In genomic region chr1:42816600-42817439, GRCh38 we compare ENCODE assay signal across 8 cellular contexts. TPM values are rescaled to one million over a fixed set of nuclear protein-coding genes. Genes with fewer than 3 reads are reported as not detected.
DNase-seq lines count a peak whose midpoint lies in the region; ATAC-seq and TF ChIP-seq lines count a peak whose summit lies in the region.

Gene ERMAP, plus strand, starts transcription at chr1:42817122. Its CDS starts 13,327 bp downstream, at chr1:42830449.
Gene SVBP, minus strand, starts transcription at chr1:42817397. Its CDS starts 853 bp downstream, at chr1:42816544.

- H4K91ac ChIP-seq in trophoblast cell (ENCODE audit: low read depth, low read length): peak within 1 kb of the TSS; percentile 88

- H3K36me3 Mint-ChIP-seq in activated naive CD8-positive, alpha-beta T cell treated with anti-CD3 and anti-CD28 coated beads for 36 hours: no peaks in the 10 kb centered on the region

- H3K4me2 ChIP-seq in trophoblast cell (ENCODE audit: low read length): peak within 1 kb of the TSS; percentile 75

- no peak for TF ChIP-seq CTCF in tibial artery (IDR thresholded peaks at IDR 0.05)

- H3K27ac ChIP-seq in trophoblast cell (ENCODE audit: low read depth, low read length): peak within 1 kb of the TSS; percentile 100
- H3K27ac ChIP-seq in tibial artery: peak within 1 kb of the TSS; percentile 87 to 91

- intact Hi-C loops in Right ventricle myocardium superior (cut with DNase I): no loop called here
- intact Hi-C loops in tibial artery (cut with DNase I; ENCODE audit: low total_unique reads): loop anchor here (2.0 to 5.0 kb wide), 2 partner anchors 50 to 134 kb away; partner anchors contain the start of genes C1orf50, P3H1 and YBX1

- H2BK12ac ChIP-seq in trophoblast cell (ENCODE audit: low read length): peak within 1 kb of the TSS; percentile 51

- peak within 1 kb of the TSS; percentile 91 for H2AFZ ChIP-seq in trophoblast cell (ENCODE audit: insufficient read depth, low read length, poor library complexity)

- peak within 1 kb of the TSS; percentile 92 for H3K4ac ChIP-seq in trophoblast cell (ENCODE audit: low read depth, low read length)

- H2BK5ac ChIP-seq in trophoblast cell (ENCODE audit: low read depth, low read length, poor library complexity): peak within 1 kb of the TSS; percentile 93

- H3K27ac Mint-ChIP-seq in activated naive CD8-positive, alpha-beta T cell treated with anti-CD3 and anti-CD28 coated beads for 36 hours: peak within 1 kb of the TSS; percentile 82

- peak within 1 kb of the TSS; percentile 97 for H4K8ac ChIP-seq in trophoblast cell (ENCODE audit: low read depth, low read length)

- peaks cover 7% of the 10 kb centered on the region for H3K79me2 ChIP-seq in trophoblast cell (ENCODE audit: control insufficient read depth, insufficient read depth, low read length, poor library complexity)

- peak within 1 kb of the TSS; percentile 93 for H3K4me3 ChIP-seq in GM08714 (ENCODE audit: low read length)
- peak within 1 kb of the TSS; percentile 94 for H3K4me3 ChIP-seq in trophoblast cell (ENCODE audit: low read depth, low read length)
- peak within 1 kb of the TSS; percentile 62 to 66 for H3K4me3 ChIP-seq in tibial artery

- H3K27me3 Mint-ChIP-seq in activated naive CD8-positive, alpha-beta T cell treated with anti-CD3 and anti-CD28 coated beads for 36 hours: no peaks in the 10 kb centered on the region

- no peaks in the 10 kb centered on the region for H3K27me3 ChIP-seq in trophoblast cell (ENCODE audit: insufficient read depth, low read length)
- H3K27me3 ChIP-seq in tibial artery: no peaks in the 10 kb centered on the region

- peak within 1 kb of the TSS; percentile 92 for H3K18ac ChIP-seq in trophoblast cell (ENCODE audit: low read length)

- peak within 1 kb of the TSS; percentile 82 for H3K4me3 Mint-ChIP-seq in activated naive CD8-positive, alpha-beta T cell treated with anti-CD3 and anti-CD28 coated beads for 36 hours

- no peak within 1 kb of the TSS for H3K23ac ChIP-seq in trophoblast cell (ENCODE audit: low read length)

- H3K4me1 ChIP-seq in trophoblast cell (ENCODE audit: control insufficient read depth in 1 of 2, insufficient read depth in 2 of 2, low read length in 2 of 2) (peaks cover 8% of the 10 kb centered on the region in 2 experiments), tibial artery (peaks cover 0 to 20% (median 13%) of the 10 kb centered on the region in 4 donors)

- peak within 1 kb of the TSS; percentile 87 for H4K12ac ChIP-seq in trophoblast cell (ENCODE audit: low read depth, low read length)

- WGBS in trophoblast cell (ENCODE audit: extremely low coverage, insufficient coverage, insufficient read length): no CpG with 5 or more reads among the region's 66 CpGs

- H3K79me1 ChIP-seq in trophoblast cell (ENCODE audit: low read length): peaks cover 6% of the 10 kb centered on the region

- H3K9me3 Mint-ChIP-seq in activated naive CD8-positive, alpha-beta T cell treated with anti-CD3 and anti-CD28 coated beads for 36 hours: no peaks in the 10 kb centered on the region

- H2BK120ac ChIP-seq in trophoblast cell (ENCODE audit: insufficient read depth, low read length, poor library complexity): peak within 1 kb of the TSS; percentile 97

- H3K36me3 ChIP-seq in trophoblast cell (ENCODE audit: control insufficient read depth in 1 of 2, insufficient read depth in 2 of 2, low read length in 2 of 2) (no peaks in the 10 kb centered on the region), tibial artery (no peaks in the 10 kb centered on the region)

- peak within 1 kb of the TSS; percentile 99 for H3K9ac ChIP-seq in trophoblast cell (ENCODE audit: low read length)

- H3K4me1 Mint-ChIP-seq in activated naive CD8-positive, alpha-beta T cell treated with anti-CD3 and anti-CD28 coated beads for 36 hours: peaks cover 19% of the 10 kb centered on the region

- peak within 1 kb of the TSS; percentile 80 for H2AK5ac ChIP-seq in trophoblast cell (ENCODE audit: low read length)

- peak; percentile 84 for DNase-seq in NCI-H1048 (lab: John Stamatoyannopoulos, UW)
- peak; percentile 69 for DNase-seq in SKM-1 (lab: John Stamatoyannopoulos, UW; ENCODE audit: unreplicated experiment)
- DNase-seq in activated naive CD8-positive, alpha-beta T cell treated with anti-CD3 and anti-CD28 coated beads for 36 hours: peak; percentile 94
- DNase-seq in Right ventricle myocardium superior: peak; percentile 96
- peak; percentile 85 to 96 for DNase-seq in trophoblast cell
- DNase-seq in tibial artery: peak; percentile 88 to 95

- H3K14ac ChIP-seq in trophoblast cell (ENCODE audit: low read length): peak within 1 kb of the TSS; percentile 90

- ATAC-seq in HG02588 (IDR thresholded peaks at IDR 0.05; ENCODE audit: unreplicated experiment) (peak; percentile 83), Right ventricle myocardium superior (ENCODE audit: poor library complexity) (peak; percentile 99)

- H3K9me3 ChIP-seq in trophoblast cell (ENCODE audit: insufficient read depth, low read depth, low read length) (no peaks in the 10 kb centered on the region), tibial artery (no peaks in the 10 kb centered on the region)

RNA-seq across cellular contexts. Expression of gene ERMAP, which starts in this region (rescaled TPM):
- 1 to 10 TPM; 3.1 to 3.2 TPM for total RNA-seq in activated naive CD8-positive, alpha-beta T cell treated with anti-CD3 and anti-CD28 coated beads for 36 hours
- total RNA-seq in Right ventricle myocardium superior: 3.6 TPM
- 2.9 and 3.2 TPM in 2 replicates for polyA plus RNA-seq in trophoblast cell (2013)

RNA-seq across cellular contexts. Expression of gene SVBP, which starts in this region (rescaled TPM):
- 10 to 100 TPM; 11.8 to 13.7 TPM for total RNA-seq in activated naive CD8-positive, alpha-beta T cell treated with anti-CD3 and anti-CD28 coated beads for 36 hours
- total RNA-seq in Right ventricle myocardium superior: 9.6 TPM
- polyA plus RNA-seq in trophoblast cell (2013): 47.5 and 50.1 TPM in 2 replicates

Comparison
In these comparisons a context has a peak if more than half of its experiments do, and no peak if none do; other contexts are left out.
1. Peak in every context shown above with its lines: DNase-seq, ATAC-seq, H3K4me3 ChIP-seq and H3K27ac ChIP-seq.